Comparison of ENCODE assay signal across 2 cellular contexts in the genomic region with DNA sequence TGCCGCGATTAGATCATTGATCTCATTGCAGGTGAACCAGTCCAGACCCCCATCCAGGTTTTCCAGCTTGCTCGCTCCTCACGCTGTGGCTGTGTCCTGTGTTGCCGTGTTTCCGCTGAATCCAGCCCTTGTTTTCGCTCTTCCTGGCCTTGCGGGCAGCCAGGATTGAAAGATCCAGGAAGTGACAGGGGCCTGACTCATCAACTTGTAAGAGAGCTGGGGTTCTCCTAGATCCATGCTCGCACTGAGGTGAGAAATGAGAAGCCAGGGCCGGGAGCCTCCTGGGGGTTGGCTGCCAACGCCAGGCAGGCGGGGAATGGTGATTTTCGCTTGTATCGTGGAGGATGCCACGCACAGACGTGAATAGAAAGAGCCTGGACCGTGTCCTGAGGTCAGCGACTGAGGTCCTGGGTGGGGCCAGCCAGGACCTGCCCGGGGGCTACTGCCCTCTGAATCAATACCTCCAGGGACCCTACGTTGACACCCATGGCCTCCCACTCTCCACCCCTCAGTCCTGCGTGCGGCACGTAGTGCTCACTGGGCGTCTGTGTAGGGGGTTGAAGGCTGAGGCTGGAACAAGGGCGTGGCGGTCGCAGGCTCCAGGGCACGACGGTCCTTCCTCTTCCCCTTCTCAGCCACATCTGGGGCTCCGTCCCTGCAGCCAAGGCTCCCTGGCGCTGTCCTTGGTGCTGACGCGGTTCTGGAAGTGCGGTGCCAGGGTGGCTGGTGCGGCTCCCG.
TF ChIP-seq lines count a peak whose summit lies in the region.

No MANE protein-coding gene starts in this region.

TF ChIP-seq in SK-N-SH treated with all-trans-retinoic acid at 6 μM for 48 hours, 23 proteins besides CTCF, POLR2A, EP300 and RAD21:
- TF ChIP-seq CSDC2 (CRISPR knock-in tag; IDR thresholded peaks at IDR 0.05), result peak; percentile 64; the same call in 1 of the 2 replicates
- TF ChIP-seq, protein P1, sequence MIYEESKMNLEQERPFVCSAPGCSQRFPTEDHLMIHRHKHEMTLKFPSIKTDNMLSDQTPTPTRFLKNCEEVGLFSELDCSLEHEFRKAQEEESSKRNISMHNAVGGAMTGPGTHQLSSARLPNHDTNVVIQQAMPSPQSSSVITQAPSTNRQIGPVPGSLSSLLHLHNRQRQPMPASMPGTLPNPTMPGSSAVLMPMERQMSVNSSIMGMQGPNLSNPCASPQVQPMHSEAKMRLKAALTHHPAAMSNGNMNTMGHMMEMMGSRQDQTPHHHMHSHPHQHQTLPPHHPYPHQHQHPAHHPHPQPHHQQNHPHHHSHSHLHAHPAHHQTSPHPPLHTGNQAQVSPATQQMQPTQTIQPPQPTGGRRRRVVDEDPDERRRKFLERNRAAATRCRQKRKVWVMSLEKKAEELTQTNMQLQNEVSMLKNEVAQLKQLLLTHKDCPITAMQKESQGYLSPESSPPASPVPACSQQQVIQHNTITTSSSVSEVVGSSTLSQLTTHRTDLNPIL (CRISPR knock-in tag; IDR thresholded peaks at IDR 0.05; ENCODE audit: low read depth), result 0 out of 2 replicates have a peak, but pooled peaks have one; percentile 21
- TF ChIP-seq, protein P2, sequence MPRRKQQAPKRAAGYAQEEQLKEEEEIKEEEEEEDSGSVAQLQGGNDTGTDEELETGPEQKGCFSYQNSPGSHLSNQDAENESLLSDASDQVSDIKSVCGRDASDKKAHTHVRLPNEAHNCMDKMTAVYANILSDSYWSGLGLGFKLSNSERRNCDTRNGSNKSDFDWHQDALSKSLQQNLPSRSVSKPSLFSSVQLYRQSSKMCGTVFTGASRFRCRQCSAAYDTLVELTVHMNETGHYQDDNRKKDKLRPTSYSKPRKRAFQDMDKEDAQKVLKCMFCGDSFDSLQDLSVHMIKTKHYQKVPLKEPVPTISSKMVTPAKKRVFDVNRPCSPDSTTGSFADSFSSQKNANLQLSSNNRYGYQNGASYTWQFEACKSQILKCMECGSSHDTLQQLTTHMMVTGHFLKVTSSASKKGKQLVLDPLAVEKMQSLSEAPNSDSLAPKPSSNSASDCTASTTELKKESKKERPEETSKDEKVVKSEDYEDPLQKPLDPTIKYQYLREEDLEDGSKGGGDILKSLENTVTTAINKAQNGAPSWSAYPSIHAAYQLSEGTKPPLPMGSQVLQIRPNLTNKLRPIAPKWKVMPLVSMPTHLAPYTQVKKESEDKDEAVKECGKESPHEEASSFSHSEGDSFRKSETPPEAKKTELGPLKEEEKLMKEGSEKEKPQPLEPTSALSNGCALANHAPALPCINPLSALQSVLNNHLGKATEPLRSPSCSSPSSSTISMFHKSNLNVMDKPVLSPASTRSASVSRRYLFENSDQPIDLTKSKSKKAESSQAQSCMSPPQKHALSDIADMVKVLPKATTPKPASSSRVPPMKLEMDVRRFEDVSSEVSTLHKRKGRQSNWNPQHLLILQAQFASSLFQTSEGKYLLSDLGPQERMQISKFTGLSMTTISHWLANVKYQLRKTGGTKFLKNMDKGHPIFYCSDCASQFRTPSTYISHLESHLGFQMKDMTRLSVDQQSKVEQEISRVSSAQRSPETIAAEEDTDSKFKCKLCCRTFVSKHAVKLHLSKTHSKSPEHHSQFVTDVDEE (CRISPR knock-in tag; IDR thresholded peaks at IDR 0.05), result peak; percentile 50; the same call in 1 of the 2 replicates
- TF ChIP-seq ARNTL (CRISPR knock-in tag; IDR thresholded peaks at IDR 0.05; ENCODE audit: borderline replicate concordance, low read depth), result no peak
- 0 out of 2 replicates have a peak, but pooled peaks have one; percentile 2 for TF ChIP-seq ZNF8 (CRISPR knock-in tag; IDR thresholded peaks at IDR 0.05)
- TF ChIP-seq PPARA (CRISPR knock-in tag; IDR thresholded peaks at IDR 0.05; ENCODE audit: borderline replicate concordance), result no peak
- TF ChIP-seq SNAI2 (CRISPR knock-in tag; IDR thresholded peaks at IDR 0.05), result peak; percentile 81; the same call in 1 of the 2 replicates
- TF ChIP-seq, protein P3, sequence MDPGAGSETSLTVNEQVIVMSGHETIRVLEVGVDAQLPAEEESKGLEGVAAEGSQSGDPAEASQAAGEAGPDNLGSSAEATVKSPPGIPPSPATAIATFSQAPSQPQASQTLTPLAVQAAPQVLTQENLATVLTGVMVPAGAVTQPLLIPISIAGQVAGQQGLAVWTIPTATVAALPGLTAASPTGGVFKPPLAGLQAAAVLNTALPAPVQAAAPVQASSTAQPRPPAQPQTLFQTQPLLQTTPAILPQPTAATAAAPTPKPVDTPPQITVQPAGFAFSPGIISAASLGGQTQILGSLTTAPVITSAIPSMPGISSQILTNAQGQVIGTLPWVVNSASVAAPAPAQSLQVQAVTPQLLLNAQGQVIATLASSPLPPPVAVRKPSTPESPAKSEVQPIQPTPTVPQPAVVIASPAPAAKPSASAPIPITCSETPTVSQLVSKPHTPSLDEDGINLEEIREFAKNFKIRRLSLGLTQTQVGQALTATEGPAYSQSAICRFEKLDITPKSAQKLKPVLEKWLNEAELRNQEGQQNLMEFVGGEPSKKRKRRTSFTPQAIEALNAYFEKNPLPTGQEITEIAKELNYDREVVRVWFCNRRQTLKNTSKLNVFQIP (CRISPR knock-in tag; IDR thresholded peaks at IDR 0.05; ENCODE audit: borderline replicate concordance, low read depth), result 0 out of 2 replicates have a peak, but pooled peaks have one; percentile 26
TF ChIP-seq in SK-N-SH treated with all-trans-retinoic acid at 6 μM for 48 hours: peak in this region for 6.

TF ChIP-seq in GM12878, 131 proteins besides CTCF, POLR2A, EP300 and RAD21 (continues in another document):
- TF ChIP-seq, protein P4, sequence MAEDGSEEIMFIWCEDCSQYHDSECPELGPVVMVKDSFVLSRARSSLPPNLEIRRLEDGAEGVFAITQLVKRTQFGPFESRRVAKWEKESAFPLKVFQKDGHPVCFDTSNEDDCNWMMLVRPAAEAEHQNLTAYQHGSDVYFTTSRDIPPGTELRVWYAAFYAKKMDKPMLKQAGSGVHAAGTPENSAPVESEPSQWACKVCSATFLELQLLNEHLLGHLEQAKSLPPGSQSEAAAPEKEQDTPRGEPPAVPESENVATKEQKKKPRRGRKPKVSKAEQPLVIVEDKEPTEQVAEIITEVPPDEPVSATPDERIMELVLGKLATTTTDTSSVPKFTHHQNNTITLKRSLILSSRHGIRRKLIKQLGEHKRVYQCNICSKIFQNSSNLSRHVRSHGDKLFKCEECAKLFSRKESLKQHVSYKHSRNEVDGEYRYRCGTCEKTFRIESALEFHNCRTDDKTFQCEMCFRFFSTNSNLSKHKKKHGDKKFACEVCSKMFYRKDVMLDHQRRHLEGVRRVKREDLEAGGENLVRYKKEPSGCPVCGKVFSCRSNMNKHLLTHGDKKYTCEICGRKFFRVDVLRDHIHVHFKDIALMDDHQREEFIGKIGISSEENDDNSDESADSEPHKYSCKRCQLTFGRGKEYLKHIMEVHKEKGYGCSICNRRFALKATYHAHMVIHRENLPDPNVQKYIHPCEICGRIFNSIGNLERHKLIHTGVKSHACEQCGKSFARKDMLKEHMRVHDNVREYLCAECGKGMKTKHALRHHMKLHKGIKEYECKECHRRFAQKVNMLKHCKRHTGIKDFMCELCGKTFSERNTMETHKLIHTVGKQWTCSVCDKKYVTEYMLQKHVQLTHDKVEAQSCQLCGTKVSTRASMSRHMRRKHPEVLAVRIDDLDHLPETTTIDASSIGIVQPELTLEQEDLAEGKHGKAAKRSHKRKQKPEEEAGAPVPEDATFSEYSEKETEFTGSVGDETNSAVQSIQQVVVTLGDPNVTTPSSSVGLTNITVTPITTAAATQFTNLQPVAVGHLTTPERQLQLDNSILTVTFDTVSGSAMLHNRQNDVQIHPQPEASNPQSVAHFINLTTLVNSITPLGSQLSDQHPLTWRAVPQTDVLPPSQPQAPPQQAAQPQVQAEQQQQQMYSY (CRISPR knock-in tag; IDR thresholded peaks at IDR 0.05), result no peak
- TF ChIP-seq, protein P5, sequence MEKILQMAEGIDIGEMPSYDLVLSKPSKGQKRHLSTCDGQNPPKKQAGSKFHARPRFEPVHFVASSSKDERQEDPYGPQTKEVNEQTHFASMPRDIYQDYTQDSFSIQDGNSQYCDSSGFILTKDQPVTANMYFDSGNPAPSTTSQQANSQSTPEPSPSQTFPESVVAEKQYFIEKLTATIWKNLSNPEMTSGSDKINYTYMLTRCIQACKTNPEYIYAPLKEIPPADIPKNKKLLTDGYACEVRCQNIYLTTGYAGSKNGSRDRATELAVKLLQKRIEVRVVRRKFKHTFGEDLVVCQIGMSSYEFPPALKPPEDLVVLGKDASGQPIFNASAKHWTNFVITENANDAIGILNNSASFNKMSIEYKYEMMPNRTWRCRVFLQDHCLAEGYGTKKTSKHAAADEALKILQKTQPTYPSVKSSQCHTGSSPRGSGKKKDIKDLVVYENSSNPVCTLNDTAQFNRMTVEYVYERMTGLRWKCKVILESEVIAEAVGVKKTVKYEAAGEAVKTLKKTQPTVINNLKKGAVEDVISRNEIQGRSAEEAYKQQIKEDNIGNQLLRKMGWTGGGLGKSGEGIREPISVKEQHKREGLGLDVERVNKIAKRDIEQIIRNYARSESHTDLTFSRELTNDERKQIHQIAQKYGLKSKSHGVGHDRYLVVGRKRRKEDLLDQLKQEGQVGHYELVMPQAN (conservative IDR thresholded peaks at IDR 0.05), result no peak
- TF ChIP-seq PML (IDR thresholded peaks at IDR 0.05; ENCODE audit: low read length), result no peak
- 0 out of 2 replicates have a peak, but pooled peaks have one; percentile 9 for TF ChIP-seq SPI1 (IDR thresholded peaks at IDR 0.05; ENCODE audit: borderline replicate concordance, insufficient read depth, low read depth, low read length)
- peak; percentile 56 for TF ChIP-seq RUNX3 (IDR thresholded peaks at IDR 0.05; ENCODE audit: low read length)
- TF ChIP-seq, protein P6, sequence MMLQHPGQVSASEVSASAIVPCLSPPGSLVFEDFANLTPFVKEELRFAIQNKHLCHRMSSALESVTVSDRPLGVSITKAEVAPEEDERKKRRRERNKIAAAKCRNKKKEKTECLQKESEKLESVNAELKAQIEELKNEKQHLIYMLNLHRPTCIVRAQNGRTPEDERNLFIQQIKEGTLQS (IDR thresholded peaks at IDR 0.05; ENCODE audit: borderline replicate concordance, extremely low read depth, low read depth, low read length), result no peak
- TF ChIP-seq, protein P7, sequence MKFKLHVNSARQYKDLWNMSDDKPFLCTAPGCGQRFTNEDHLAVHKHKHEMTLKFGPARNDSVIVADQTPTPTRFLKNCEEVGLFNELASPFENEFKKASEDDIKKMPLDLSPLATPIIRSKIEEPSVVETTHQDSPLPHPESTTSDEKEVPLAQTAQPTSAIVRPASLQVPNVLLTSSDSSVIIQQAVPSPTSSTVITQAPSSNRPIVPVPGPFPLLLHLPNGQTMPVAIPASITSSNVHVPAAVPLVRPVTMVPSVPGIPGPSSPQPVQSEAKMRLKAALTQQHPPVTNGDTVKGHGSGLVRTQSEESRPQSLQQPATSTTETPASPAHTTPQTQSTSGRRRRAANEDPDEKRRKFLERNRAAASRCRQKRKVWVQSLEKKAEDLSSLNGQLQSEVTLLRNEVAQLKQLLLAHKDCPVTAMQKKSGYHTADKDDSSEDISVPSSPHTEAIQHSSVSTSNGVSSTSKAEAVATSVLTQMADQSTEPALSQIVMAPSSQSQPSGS (IDR thresholded peaks at IDR 0.05; ENCODE audit: low read length), result no peak
- no peak for TF ChIP-seq NFYA (IDR thresholded peaks at IDR 0.05; ENCODE audit: borderline replicate concordance, low read depth, low read length)
- no peak for TF ChIP-seq NR2C2 (IDR thresholded peaks at IDR 0.05; ENCODE audit: borderline replicate concordance, control insufficient read depth, insufficient read length, low read depth)
- no peak for TF ChIP-seq ZZZ3 (IDR thresholded peaks at IDR 0.05; ENCODE audit: control insufficient read depth, insufficient read length, low read depth)
- no peak for TF ChIP-seq DPF2 (IDR thresholded peaks at IDR 0.05)
- TF ChIP-seq POLR2AphosphoS5 (IDR thresholded peaks at IDR 0.05; ENCODE audit: low read length), result no peak
- TF ChIP-seq BMI1 (IDR thresholded peaks at IDR 0.05; ENCODE audit: borderline replicate concordance), result no peak
- TF ChIP-seq ZNF24 (IDR thresholded peaks at IDR 0.05), result no peak
- TF ChIP-seq, protein P8, sequence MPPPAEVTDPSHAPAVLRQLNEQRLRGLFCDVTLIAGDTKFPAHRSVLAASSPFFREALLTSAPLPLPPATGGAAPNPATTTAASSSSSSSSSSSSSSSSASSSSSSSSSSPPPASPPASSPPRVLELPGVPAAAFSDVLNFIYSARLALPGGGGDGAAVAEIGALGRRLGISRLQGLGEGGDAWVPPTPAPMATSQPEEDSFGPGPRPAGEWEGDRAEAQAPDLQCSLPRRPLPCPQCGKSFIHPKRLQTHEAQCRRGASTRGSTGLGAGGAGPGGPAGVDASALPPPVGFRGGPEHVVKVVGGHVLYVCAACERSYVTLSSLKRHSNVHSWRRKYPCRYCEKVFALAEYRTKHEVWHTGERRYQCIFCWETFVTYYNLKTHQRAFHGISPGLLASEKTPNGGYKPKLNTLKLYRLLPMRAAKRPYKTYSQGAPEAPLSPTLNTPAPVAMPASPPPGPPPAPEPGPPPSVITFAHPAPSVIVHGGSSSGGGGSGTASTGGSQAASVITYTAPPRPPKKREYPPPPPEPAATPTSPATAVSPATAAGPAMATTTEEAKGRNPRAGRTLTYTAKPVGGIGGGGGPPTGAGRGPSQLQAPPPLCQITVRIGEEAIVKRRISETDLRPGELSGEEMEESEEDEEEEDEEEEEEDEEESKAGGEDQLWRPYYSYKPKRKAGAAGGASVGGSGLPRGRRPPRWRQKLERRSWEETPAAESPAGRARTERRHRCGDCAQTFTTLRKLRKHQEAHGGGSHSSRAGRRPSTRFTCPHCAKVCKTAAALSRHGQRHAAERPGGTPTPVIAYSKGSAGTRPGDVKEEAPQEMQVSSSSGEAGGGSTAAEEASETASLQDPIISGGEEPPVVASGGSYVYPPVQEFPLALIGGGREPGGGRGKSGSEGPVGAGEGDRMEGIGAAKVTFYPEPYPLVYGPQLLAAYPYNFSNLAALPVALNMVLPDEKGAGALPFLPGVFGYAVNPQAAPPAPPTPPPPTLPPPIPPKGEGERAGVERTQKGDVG (CRISPR knock-in tag; IDR thresholded peaks at IDR 0.05), result no peak
- TF ChIP-seq ZSCAN29 (IDR thresholded peaks at IDR 0.05), result no peak
- no peak for TF ChIP-seq TARDBP (IDR thresholded peaks at IDR 0.05; ENCODE audit: borderline replicate concordance)
- TF ChIP-seq, protein P9, sequence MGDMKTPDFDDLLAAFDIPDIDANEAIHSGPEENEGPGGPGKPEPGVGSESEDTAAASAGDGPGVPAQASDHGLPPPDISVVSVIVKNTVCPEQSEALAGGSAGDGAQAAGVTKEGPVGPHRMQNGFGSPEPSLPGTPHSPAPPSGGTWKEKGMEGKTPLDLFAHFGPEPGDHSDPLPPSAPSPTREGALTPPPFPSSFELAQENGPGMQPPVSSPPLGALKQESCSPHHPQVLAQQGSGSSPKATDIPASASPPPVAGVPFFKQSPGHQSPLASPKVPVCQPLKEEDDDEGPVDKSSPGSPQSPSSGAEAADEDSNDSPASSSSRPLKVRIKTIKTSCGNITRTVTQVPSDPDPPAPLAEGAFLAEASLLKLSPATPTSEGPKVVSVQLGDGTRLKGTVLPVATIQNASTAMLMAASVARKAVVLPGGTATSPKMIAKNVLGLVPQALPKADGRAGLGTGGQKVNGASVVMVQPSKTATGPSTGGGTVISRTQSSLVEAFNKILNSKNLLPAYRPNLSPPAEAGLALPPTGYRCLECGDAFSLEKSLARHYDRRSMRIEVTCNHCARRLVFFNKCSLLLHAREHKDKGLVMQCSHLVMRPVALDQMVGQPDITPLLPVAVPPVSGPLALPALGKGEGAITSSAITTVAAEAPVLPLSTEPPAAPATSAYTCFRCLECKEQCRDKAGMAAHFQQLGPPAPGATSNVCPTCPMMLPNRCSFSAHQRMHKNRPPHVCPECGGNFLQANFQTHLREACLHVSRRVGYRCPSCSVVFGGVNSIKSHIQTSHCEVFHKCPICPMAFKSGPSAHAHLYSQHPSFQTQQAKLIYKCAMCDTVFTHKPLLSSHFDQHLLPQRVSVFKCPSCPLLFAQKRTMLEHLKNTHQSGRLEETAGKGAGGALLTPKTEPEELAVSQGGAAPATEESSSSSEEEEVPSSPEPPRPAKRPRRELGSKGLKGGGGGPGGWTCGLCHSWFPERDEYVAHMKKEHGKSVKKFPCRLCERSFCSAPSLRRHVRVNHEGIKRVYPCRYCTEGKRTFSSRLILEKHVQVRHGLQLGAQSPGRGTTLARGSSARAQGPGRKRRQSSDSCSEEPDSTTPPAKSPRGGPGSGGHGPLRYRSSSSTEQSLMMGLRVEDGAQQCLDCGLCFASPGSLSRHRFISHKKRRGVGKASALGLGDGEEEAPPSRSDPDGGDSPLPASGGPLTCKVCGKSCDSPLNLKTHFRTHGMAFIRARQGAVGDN (IDR thresholded peaks at IDR 0.05), result no peak
- no peak for TF ChIP-seq YY1 (IDR thresholded peaks at IDR 0.05; ENCODE audit: low read depth, low read length)
